ENCODE assay signal across 1 cellular context in the genomic region with DNA sequence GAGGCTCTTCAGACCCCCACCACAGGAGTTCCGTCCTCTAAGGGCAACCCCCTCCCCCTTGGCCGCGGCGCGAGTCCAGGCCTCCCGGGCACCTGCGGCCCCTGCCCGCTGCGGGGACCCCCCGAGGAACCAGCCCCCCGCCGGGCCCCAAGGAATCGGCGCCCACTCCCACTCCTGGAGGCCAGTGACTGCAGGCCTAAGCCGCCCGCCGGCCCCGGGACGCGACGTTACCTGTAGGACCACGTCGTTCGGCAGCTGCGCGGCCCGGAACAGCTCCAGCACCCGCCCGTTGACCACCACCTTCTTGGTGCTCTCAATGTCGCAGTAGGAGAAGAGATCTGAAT.
TF ChIP-seq lines count a peak whose summit lies in the region.

No MANE protein-coding gene starts in this region.

TF ChIP-seq in HepG2, 621 proteins besides CTCF, POLR2A, EP300 and RAD21 (continued from another document and continues in another):
- TF ChIP-seq, protein P1, sequence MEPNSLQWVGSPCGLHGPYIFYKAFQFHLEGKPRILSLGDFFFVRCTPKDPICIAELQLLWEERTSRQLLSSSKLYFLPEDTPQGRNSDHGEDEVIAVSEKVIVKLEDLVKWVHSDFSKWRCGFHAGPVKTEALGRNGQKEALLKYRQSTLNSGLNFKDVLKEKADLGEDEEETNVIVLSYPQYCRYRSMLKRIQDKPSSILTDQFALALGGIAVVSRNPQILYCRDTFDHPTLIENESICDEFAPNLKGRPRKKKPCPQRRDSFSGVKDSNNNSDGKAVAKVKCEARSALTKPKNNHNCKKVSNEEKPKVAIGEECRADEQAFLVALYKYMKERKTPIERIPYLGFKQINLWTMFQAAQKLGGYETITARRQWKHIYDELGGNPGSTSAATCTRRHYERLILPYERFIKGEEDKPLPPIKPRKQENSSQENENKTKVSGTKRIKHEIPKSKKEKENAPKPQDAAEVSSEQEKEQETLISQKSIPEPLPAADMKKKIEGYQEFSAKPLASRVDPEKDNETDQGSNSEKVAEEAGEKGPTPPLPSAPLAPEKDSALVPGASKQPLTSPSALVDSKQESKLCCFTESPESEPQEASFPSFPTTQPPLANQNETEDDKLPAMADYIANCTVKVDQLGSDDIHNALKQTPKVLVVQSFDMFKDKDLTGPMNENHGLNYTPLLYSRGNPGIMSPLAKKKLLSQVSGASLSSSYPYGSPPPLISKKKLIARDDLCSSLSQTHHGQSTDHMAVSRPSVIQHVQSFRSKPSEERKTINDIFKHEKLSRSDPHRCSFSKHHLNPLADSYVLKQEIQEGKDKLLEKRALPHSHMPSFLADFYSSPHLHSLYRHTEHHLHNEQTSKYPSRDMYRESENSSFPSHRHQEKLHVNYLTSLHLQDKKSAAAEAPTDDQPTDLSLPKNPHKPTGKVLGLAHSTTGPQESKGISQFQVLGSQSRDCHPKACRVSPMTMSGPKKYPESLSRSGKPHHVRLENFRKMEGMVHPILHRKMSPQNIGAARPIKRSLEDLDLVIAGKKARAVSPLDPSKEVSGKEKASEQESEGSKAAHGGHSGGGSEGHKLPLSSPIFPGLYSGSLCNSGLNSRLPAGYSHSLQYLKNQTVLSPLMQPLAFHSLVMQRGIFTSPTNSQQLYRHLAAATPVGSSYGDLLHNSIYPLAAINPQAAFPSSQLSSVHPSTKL (CRISPR knock-in tag; IDR thresholded peaks at IDR 0.05) = peak; percentile 17; the same call in 1 of the 2 replicates
- TF ChIP-seq ZNF768 (CRISPR knock-in tag; IDR thresholded peaks at IDR 0.05) (no peak), SIN3B (IDR thresholded peaks at IDR 0.05; ENCODE audit: low read length) (no peak), MLX (CRISPR knock-in tag; IDR thresholded peaks at IDR 0.05) (no peak), ZBTB42 (CRISPR knock-in tag; IDR thresholded peaks at IDR 0.05) (no peak; the same call in 1 of the 2 replicates), TFDP2 (CRISPR knock-in tag; IDR thresholded peaks at IDR 0.05) (no peak), CEBPZ (IDR thresholded peaks at IDR 0.05; ENCODE audit: low read length) (no peak), KDM5A (IDR thresholded peaks at IDR 0.05; ENCODE audit: borderline replicate concordance, low read length) (no peak), SP2 (CRISPR knock-in tag; IDR thresholded peaks at IDR 0.05) (no peak; the same call in 1 of the 2 replicates), AGO1 (IDR thresholded peaks at IDR 0.05; ENCODE audit: low read depth, low read length, poor library complexity, severe bottlenecking) (peak; percentile 29), ARID2 (CRISPR knock-in tag; IDR thresholded peaks at IDR 0.05; ENCODE audit: borderline replicate concordance) (peak; percentile 60; the same call in 1 of the 2 replicates), DDIT3 (CRISPR knock-in tag; IDR thresholded peaks at IDR 0.05) (no peak), SNAPC4 (CRISPR knock-in tag; IDR thresholded peaks at IDR 0.05) (no peak), ZFP37 (CRISPR knock-in tag; IDR thresholded peaks at IDR 0.05; ENCODE audit: borderline replicate concordance) (no peak), PRMT3 (CRISPR knock-in tag; IDR thresholded peaks at IDR 0.05; ENCODE audit: borderline replicate concordance, low read depth) (no peak), ZNF431 (CRISPR knock-in tag; IDR thresholded peaks at IDR 0.05; ENCODE audit: borderline replicate concordance, low read depth) (no peak), ETV5 (CRISPR knock-in tag; IDR thresholded peaks at IDR 0.05; ENCODE audit: borderline replicate concordance) (0 out of 2 replicates have a peak, but pooled peaks have one; percentile 10), PRPF4 (IDR thresholded peaks at IDR 0.05; ENCODE audit: low read depth, low read length, poor library complexity, severe bottlenecking) (no peak), NFIC (IDR thresholded peaks at IDR 0.05; ENCODE audit: low read length) (no peak), ZNF629 (CRISPR knock-in tag; conservative IDR thresholded peaks at IDR 0.05) (no peak), IKZF1 (IDR thresholded peaks at IDR 0.05) (no peak), ZBTB7A (CRISPR knock-in tag; IDR thresholded peaks at IDR 0.05) (no peak), ZNF740 (CRISPR knock-in tag; IDR thresholded peaks at IDR 0.05) (no peak), ZNF333 (CRISPR knock-in tag; IDR thresholded peaks at IDR 0.05; ENCODE audit: borderline replicate concordance) (no peak), ZNF260 (CRISPR knock-in tag; IDR thresholded peaks at IDR 0.05; ENCODE audit: borderline replicate concordance, low read depth) (no peak), RORA (CRISPR knock-in tag; IDR thresholded peaks at IDR 0.05) (no peak), ZNF382 (CRISPR knock-in tag; IDR thresholded peaks at IDR 0.05; ENCODE audit: borderline replicate concordance) (no peak), JUND (CRISPR knock-in tag; IDR thresholded peaks at IDR 0.05) (no peak), ZSCAN30 (CRISPR knock-in tag; IDR thresholded peaks at IDR 0.05) (no peak), TAF15 (IDR thresholded peaks at IDR 0.05; ENCODE audit: low read depth, low read length, poor library complexity, severe bottlenecking) (peak; percentile 9), HNRNPK (IDR thresholded peaks at IDR 0.05; ENCODE audit: low read depth, low read length, poor library complexity, severe bottlenecking) (no peak), NR3C1 (CRISPR knock-in tag; IDR thresholded peaks at IDR 0.05) (no peak), DR1 (CRISPR knock-in tag; IDR thresholded peaks at IDR 0.05) (no peak; the same call in 1 of the 2 replicates), REXO4 (CRISPR knock-in tag; IDR thresholded peaks at IDR 0.05; ENCODE audit: borderline replicate concordance) (no peak), ZBTB43 (CRISPR knock-in tag; conservative IDR thresholded peaks at IDR 0.05) (no peak), WIZ (CRISPR knock-in tag; IDR thresholded peaks at IDR 0.05) (no peak; the same call in 1 of the 2 replicates), TARDBP (CRISPR knock-in tag; IDR thresholded peaks at IDR 0.05) (0 out of 2 replicates have a peak, but pooled peaks have one; percentile 4), PHF5A (CRISPR knock-in tag; IDR thresholded peaks at IDR 0.05; ENCODE audit: low read depth, unreplicated experiment) (no peak), XBP1 (CRISPR knock-in tag; IDR thresholded peaks at IDR 0.05) (no peak), ZSCAN9 (CRISPR knock-in tag; IDR thresholded peaks at IDR 0.05; ENCODE audit: borderline replicate concordance) (no peak), ATF3 (CRISPR knock-in tag; IDR thresholded peaks at IDR 0.05) (peak; percentile 4; the same call in 1 of the 2 replicates)
- TF ChIP-seq, protein P2, sequence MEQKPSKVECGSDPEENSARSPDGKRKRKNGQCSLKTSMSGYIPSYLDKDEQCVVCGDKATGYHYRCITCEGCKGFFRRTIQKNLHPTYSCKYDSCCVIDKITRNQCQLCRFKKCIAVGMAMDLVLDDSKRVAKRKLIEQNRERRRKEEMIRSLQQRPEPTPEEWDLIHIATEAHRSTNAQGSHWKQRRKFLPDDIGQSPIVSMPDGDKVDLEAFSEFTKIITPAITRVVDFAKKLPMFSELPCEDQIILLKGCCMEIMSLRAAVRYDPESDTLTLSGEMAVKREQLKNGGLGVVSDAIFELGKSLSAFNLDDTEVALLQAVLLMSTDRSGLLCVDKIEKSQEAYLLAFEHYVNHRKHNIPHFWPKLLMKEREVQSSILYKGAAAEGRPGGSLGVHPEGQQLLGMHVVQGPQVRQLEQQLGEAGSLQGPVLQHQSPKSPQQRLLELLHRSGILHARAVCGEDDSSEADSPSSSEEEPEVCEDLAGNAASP (CRISPR knock-in tag; IDR thresholded peaks at IDR 0.05; ENCODE audit: borderline replicate concordance) = no peak
